Comparison of ENCODE assay signal across 8 cellular contexts in the genomic region with DNA sequence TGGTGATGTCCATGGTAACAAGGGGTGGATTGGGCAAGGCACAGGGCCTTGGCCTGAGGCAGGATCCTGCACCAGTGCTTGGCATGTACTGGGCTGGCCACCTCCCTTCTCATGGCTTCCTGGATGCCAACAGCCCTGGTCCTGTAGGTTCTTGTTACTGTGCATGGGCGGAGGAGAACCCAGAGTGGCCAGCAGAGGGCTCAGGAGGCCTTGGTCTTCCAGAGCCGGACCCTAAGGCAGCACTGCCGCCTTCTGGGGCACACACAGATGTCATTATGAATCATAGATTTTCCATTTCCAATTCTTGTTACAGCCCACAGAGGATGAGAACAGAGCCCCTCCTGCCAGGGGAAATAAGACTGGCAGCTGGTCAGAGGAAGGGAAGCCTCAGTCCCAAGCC.
A peak's percentile ranks its signal among the peaks of the same experiment; 100 is the strongest.
DNase-seq lines count a peak whose midpoint lies in the region; ATAC-seq and TF ChIP-seq lines count a peak whose summit lies in the region.
"Not testable (repeated sequence)": the region's sequence is repeated elsewhere in the genome, so short reads cannot be mapped to it uniquely, and the experiment has no call there.

No MANE protein-coding gene starts in this region.

- H3K9me3 Mint-ChIP-seq in HFFc6; activated CD4-positive, alpha-beta memory T cell treated with anti-CD3 and anti-CD28 coated beads, Interleukin-2, amount 10 ng/mL, durations not matched to agents 7 days and 5 days; activated naive CD4-positive, alpha-beta T cell treated with anti-CD3 and anti-CD28 coated beads for 36 hours: not testable (repeated sequence)

- DNase-seq in BE2C (peak; percentile 36), HFFc6 (peak; percentile 57), left ventricle myocardium superior (peak; percentile 39)
- peak; percentile 30 for DNase-seq in activated CD4-positive, alpha-beta memory T cell treated with anti-CD3 and anti-CD28 coated beads, Interleukin-2, amount 10 ng/mL, durations not matched to agents 7 days and 5 days
- DNase-seq in activated naive CD4-positive, alpha-beta T cell treated with anti-CD3 and anti-CD28 coated beads for 36 hours = peak; percentile 64
- peak; percentile 58 for DNase-seq in stimulated activated CD4-positive, alpha-beta T cell treated with anti-CD3 and anti-CD28 coated beads, Interleukin-15, amount 100 ng/mL, for 24 hours
- peak; percentile 15 to 30 for DNase-seq in stimulated activated CD8-positive, alpha-beta memory T cell treated with anti-CD3 and anti-CD28 coated beads, Interleukin-7, amount 100 ng/mL, for 48 hours (ENCODE audit: extremely low read depth in 1 of 2, low read depth in 1 of 2)

- CTCF ChIA-PET in activated CD4-positive, alpha-beta memory T cell treated with anti-CD3 and anti-CD28 coated beads, Interleukin-2, amount 10 ng/mL, durations not matched to agents 7 days and 5 days (lab: Charles Lee); activated naive CD4-positive, alpha-beta T cell treated with anti-CD3 and anti-CD28 coated beads for 36 hours (lab: Charles Lee): not testable (repeated sequence)

- intact Hi-C loops in activated naive CD4-positive, alpha-beta T cell treated with anti-CD3 and anti-CD28 coated beads for 36 hours (cut with micrococcal nuclease); left ventricle myocardium superior (cut with micrococcal nuclease): not testable (repeated sequence)

- H3K9me3 ChIP-seq in BE2C = not testable (repeated sequence)

- not testable (repeated sequence) for TF ChIP-seq CTCF in BE2C (IDR thresholded peaks at IDR 0.05; ENCODE audit: low read depth, low read length)
- peak; percentile 58 for TF ChIP-seq CTCF in HFFc6 (IDR thresholded peaks at IDR 0.05)

- H3K27me3 Mint-ChIP-seq in HFFc6 (ENCODE audit: insufficient read depth); activated CD4-positive, alpha-beta memory T cell treated with anti-CD3 and anti-CD28 coated beads, Interleukin-2, amount 10 ng/mL, durations not matched to agents 7 days and 5 days; activated naive CD4-positive, alpha-beta T cell treated with anti-CD3 and anti-CD28 coated beads for 36 hours (ENCODE audit: low read depth): not testable (repeated sequence)

- not testable (repeated sequence) for H3K4me3 Mint-ChIP-seq in HFFc6; activated CD4-positive, alpha-beta memory T cell treated with anti-CD3 and anti-CD28 coated beads, Interleukin-2, amount 10 ng/mL, durations not matched to agents 7 days and 5 days; activated naive CD4-positive, alpha-beta T cell treated with anti-CD3 and anti-CD28 coated beads for 36 hours

- H3K4me3 ChIP-seq in BE2C (ENCODE audit: low read depth, low read length) = not testable (repeated sequence)

- H3K4me1 Mint-ChIP-seq in HFFc6 (ENCODE audit: low read depth); activated CD4-positive, alpha-beta memory T cell treated with anti-CD3 and anti-CD28 coated beads, Interleukin-2, amount 10 ng/mL, durations not matched to agents 7 days and 5 days; activated naive CD4-positive, alpha-beta T cell treated with anti-CD3 and anti-CD28 coated beads for 36 hours (ENCODE audit: low read depth): not testable (repeated sequence)

- not testable (repeated sequence) for H3K27ac Mint-ChIP-seq in HFFc6; activated CD4-positive, alpha-beta memory T cell treated with anti-CD3 and anti-CD28 coated beads, Interleukin-2, amount 10 ng/mL, durations not matched to agents 7 days and 5 days; activated naive CD4-positive, alpha-beta T cell treated with anti-CD3 and anti-CD28 coated beads for 36 hours

- H3K36me3 ChIP-seq in BE2C = not testable (repeated sequence)

- POLR2A ChIA-PET in activated CD4-positive, alpha-beta memory T cell treated with anti-CD3 and anti-CD28 coated beads, Interleukin-2, amount 10 ng/mL, durations not matched to agents 7 days and 5 days (lab: Charles Lee) = not testable (repeated sequence)

- H3K27me3 ChIP-seq in BE2C = not testable (repeated sequence)

- ATAC-seq in SK-N-SH treated with all-trans-retinoic acid at 6 μM for 48 hours = 0 out of 3 replicates have a peak, but pooled peaks have one; percentile 34
- ATAC-seq in left ventricle myocardium superior = not testable (repeated sequence)

- H3K4me1 ChIP-seq in BE2C = not testable (repeated sequence)

- not testable (repeated sequence) for H3K36me3 Mint-ChIP-seq in HFFc6 (ENCODE audit: low read depth); activated CD4-positive, alpha-beta memory T cell treated with anti-CD3 and anti-CD28 coated beads, Interleukin-2, amount 10 ng/mL, durations not matched to agents 7 days and 5 days (ENCODE audit: low read depth); activated naive CD4-positive, alpha-beta T cell treated with anti-CD3 and anti-CD28 coated beads for 36 hours (ENCODE audit: low read depth)
